ENCODE assay signal across 1 cellular context in the genomic region with DNA sequence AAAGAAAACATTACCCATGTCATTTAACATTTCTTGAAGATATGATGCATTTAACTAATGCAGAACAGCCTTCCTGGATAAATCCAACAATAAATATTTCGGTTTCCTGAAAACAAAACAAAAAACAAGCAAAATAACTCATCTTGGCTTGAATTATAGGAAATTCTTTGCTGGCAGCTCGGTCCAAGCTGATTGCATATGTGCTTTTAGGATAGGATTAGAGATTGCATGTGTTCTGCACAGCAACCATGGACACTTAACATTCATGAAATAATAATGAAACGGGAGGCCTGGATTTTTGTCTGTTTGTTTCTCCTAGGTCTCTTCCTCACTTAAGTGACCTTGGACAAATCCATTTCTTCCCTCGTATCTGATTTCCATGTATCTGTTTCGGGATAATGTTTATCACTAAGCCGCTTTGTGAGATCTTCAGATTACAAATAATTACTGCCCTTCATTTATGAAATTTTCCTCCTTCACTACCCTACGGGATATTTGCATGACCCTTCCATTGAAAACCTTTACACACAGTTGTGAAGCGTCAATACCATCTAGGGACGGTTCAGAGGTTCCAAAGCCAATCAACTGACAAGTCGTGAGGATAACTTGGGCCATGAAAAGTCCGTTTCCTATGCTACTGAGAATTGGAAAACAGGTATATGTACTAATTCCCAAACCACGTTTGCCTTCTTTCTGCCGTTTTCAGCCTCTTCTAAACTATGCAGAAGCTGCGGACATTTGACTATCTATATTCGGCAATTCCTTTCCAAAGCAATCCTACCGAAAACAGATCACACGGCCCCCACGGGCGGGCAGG.
TF ChIP-seq lines count a peak whose summit lies in the region.

No MANE protein-coding gene starts in this region.

TF ChIP-seq in A549, 52 proteins besides CTCF, POLR2A, EP300 and RAD21 (continued from another document):
- TF ChIP-seq NFE2L2 (conservative IDR thresholded peaks at IDR 0.05; ENCODE audit: low read length) (no peak), CHD4 (IDR thresholded peaks at IDR 0.05; ENCODE audit: borderline replicate concordance) (no peak), HOXB13 (CRISPR knock-in tag; IDR thresholded peaks at IDR 0.05; ENCODE audit: low read depth) (no peak), FOSL2 (IDR thresholded peaks at IDR 0.05) (no peak), FOSL2 (CRISPR knock-in tag; IDR thresholded peaks at IDR 0.05) (no peak), FOSB (CRISPR knock-in tag; IDR thresholded peaks at IDR 0.05) (no peak), TP53 (CRISPR knock-in tag; IDR thresholded peaks at IDR 0.05) (no peak), PHF8 (IDR thresholded peaks at IDR 0.05; ENCODE audit: borderline replicate concordance, low read depth) (no peak), ZFP36 (IDR thresholded peaks at IDR 0.05; ENCODE audit: borderline replicate concordance, partially characterized antibody) (no peak), EHF (CRISPR knock-in tag; IDR thresholded peaks at IDR 0.05) (no peak)
TF ChIP-seq in A549: peak in this region for 0.
